In genomic region chr22:36156119-36156514, GRCh38 we compare ENCODE assay signal across 9 cellular contexts. TPM values are rescaled to one million over a fixed set of nuclear protein-coding genes. Genes with fewer than 3 reads are reported as not detected.
DNase-seq lines count a peak whose midpoint lies in the region; ATAC-seq, FAIRE-seq and TF ChIP-seq lines count a peak whose summit lies in the region.
"Had no signal": no experiment of that assay in that cellular context is flagged by ENCODE, and none has a peak within 500 bp of the region (broad histone marks: within the 10 kb centered on the region; RNA-seq: fewer than 3 reads in every experiment).

No MANE protein-coding gene starts in this region.

- CTCF ChIA-PET in T-cell (lab: Charles Lee), result interaction anchor here (0.6 to 1.2 kb wide), 5 partner anchors 22 to 115 kb away, joined by 3 read pairs; no protein-coding TSS in a partner anchor

- no peaks in the 10 kb centered on the region for H3K27me3 ChIP-seq in CD4-positive, CD25-positive, alpha-beta regulatory T cell (ENCODE audit: control insufficient read depth, insufficient read depth, low read length)
- H3K27me3 ChIP-seq in parathyroid adenoma (ENCODE audit: control insufficient read depth, insufficient read depth, low read length), result no peaks in the 10 kb centered on the region

- TF ChIP-seq CTCF in parathyroid adenoma (IDR thresholded peaks at IDR 0.05), result no peak

- H3K79me2 ChIP-seq in parathyroid adenoma, result no peaks in the 10 kb centered on the region

- peak overlapping the region; percentile 73 for H2AFZ ChIP-seq in parathyroid adenoma

- peaks cover 31 to 98% (median 73%) of the 10 kb centered on the region in 4 donors for H3K4me1 Mint-ChIP-seq in CD4-positive, CD25-positive, alpha-beta regulatory T cell
- H3K4me1 Mint-ChIP-seq in T-cell, result peaks cover 83 to 99% (median 98%) of the 10 kb centered on the region in 3 donors

- H3K9me3 ChIP-seq in CD4-positive, CD25-positive, alpha-beta regulatory T cell (ENCODE audit: control insufficient read depth in 2 of 2, low read length in 2 of 2), result no peaks in the 10 kb centered on the region
- no peaks in the 10 kb centered on the region for H3K9me3 ChIP-seq in parathyroid adenoma (ENCODE audit: control insufficient read depth, low read length)

- H3K36me3 Mint-ChIP-seq in CD4-positive, CD25-positive, alpha-beta regulatory T cell, result peaks cover 25% of the 10 kb centered on the region
- H3K36me3 Mint-ChIP-seq in T-cell, result peaks cover 45% of the 10 kb centered on the region

- peaks cover 0 to 3% (median 0%) of the 10 kb centered on the region in 7 donors for H3K9me3 Mint-ChIP-seq in CD4-positive, CD25-positive, alpha-beta regulatory T cell
- peaks cover 0 to 4% (median 4%) of the 10 kb centered on the region in 3 donors for H3K9me3 Mint-ChIP-seq in T-cell

- H3K27me3 Mint-ChIP-seq in CD4-positive, CD25-positive, alpha-beta regulatory T cell, result no peaks in the 10 kb centered on the region
- no peaks in the 10 kb centered on the region for H3K27me3 Mint-ChIP-seq in T-cell

- DNase-seq in CD4-positive, CD25-positive, alpha-beta regulatory T cell, result no peak
- DNase-seq in T-cell (no peak), epithelial cell of prostate (ENCODE audit: low read depth, low spot score) (no peak), AG08395 (ENCODE audit: low spot score) (no peak), frontal cortex (ENCODE audit: low spot score in 2 of 2) (no peak)
- DNase-seq: retina had no signal

- peak overlapping the region; percentile 84 for H3K27ac ChIP-seq in CD4-positive, CD25-positive, alpha-beta regulatory T cell (ENCODE audit: insufficient read depth, low read length, poor library complexity, severe bottlenecking)
- H3K27ac ChIP-seq in epithelial cell of prostate (peak overlapping the region; percentile 40), parathyroid adenoma (peak overlapping the region; percentile 70)

- H3K36me3 ChIP-seq in CD4-positive, CD25-positive, alpha-beta regulatory T cell (ENCODE audit: control insufficient read depth, insufficient read depth, low read length), result peaks cover 18% of the 10 kb centered on the region
- no peaks in the 10 kb centered on the region for H3K36me3 ChIP-seq in parathyroid adenoma (ENCODE audit: control insufficient read depth, insufficient read depth, low read length)

- no peak for FAIRE-seq in frontal cortex (lab: Jason Lieb, UNC)

- H3K27ac Mint-ChIP-seq in CD4-positive, CD25-positive, alpha-beta regulatory T cell, result peak overlapping the region; percentile 98 to 99 (median 99)
- H3K27ac Mint-ChIP-seq in T-cell, result peak overlapping the region; percentile 99 to 100

- peak overlapping the region; percentile 93 to 98 (median 96) for H3K4me3 Mint-ChIP-seq in CD4-positive, CD25-positive, alpha-beta regulatory T cell
- H3K4me3 Mint-ChIP-seq in T-cell, result peak overlapping the region; percentile 95 to 98 (median 96)

- POLR2A ChIA-PET in T-cell (lab: Charles Lee), result no interaction called here

- ATAC-seq in CD4-positive, CD25-positive, alpha-beta regulatory T cell (ENCODE audit: low read depth in 2 of 2), result no peak
- ATAC-seq in T-cell (replicated peaks in 1 of 4), result no peak
- no peak for ATAC-seq in GM18909 (IDR thresholded peaks at IDR 0.05; ENCODE audit: poor library complexity, unreplicated experiment)
- ATAC-seq in HG03439 (IDR thresholded peaks at IDR 0.05; ENCODE audit: unreplicated experiment), result no peak

- H3K4me2 ChIP-seq in parathyroid adenoma (ENCODE audit: low read length), result peak overlapping the region; percentile 60

- H3K4me3 ChIP-seq in CD4-positive, CD25-positive, alpha-beta regulatory T cell (ENCODE audit: low read depth, low read length), result peak overlapping the region; percentile 99
- H3K4me3 ChIP-seq in parathyroid adenoma (ENCODE audit: low read depth, low read length), result no peak overlapping the region

- H3K9ac ChIP-seq in parathyroid adenoma, result no peak overlapping the region

- peaks cover 81% of the 10 kb centered on the region for H3K4me1 ChIP-seq in CD4-positive, CD25-positive, alpha-beta regulatory T cell (ENCODE audit: control insufficient read depth, insufficient read depth, low read length, poor library complexity, severe bottlenecking)
- H3K4me1 ChIP-seq in parathyroid adenoma, result no peaks in the 10 kb centered on the region

RNA-seq across cellular contexts. Expression of gene APOL3, which starts 4.4 kb away (rescaled TPM):
- total RNA-seq in CD4-positive, CD25-positive, alpha-beta regulatory T cell, result 177 TPM
- polyA plus RNA-seq in CD4-positive, CD25-positive, alpha-beta regulatory T cell, result 10 to 100 TPM; 62.5 to 75.4 (median 68.1) TPM
- total RNA-seq in T-cell (100 to 1,000 TPM; 152 to 191 (median 167) TPM), frontal cortex (1.6 TPM)

RNA-seq across cellular contexts. Expression of gene APOL4, which starts 45.5 kb away (rescaled TPM):
- not detected for total RNA-seq in CD4-positive, CD25-positive, alpha-beta regulatory T cell
- polyA plus RNA-seq in CD4-positive, CD25-positive, alpha-beta regulatory T cell, result not detected
- total RNA-seq in T-cell, result under 1 TPM in 2 of 5 donors, not detected in 3; 0.22 to 0.72 TPM
- 7.7 TPM for total RNA-seq in frontal cortex

Comparison
In these comparisons a context has a peak if more than half of its experiments do, and no peak if none do; other contexts are left out.
1. RNA of gene APOL3, which starts 4.4 kb away (total RNA-seq): 177 TPM in CD4-positive, CD25-positive, alpha-beta regulatory T cell (single experiment) and 152 to 191 TPM in T-cell; 1.6 TPM in frontal cortex (single experiment); every median in the first group is over 10 times any median in the second.
2. Peak in every context shown above with its lines, with median percentiles within 50 percentile points of each other: H3K27ac ChIP-seq.